ENCODE assay signal across 9 cellular contexts in genomic region chr6:15327271-15327670, GRCh38.
DNase-seq lines count a peak whose midpoint lies in the region; ATAC-seq and TF ChIP-seq lines count a peak whose summit lies in the region.
"Had no signal": no experiment of that assay in that cellular context is flagged by ENCODE, and none has a peak within 500 bp of the region (broad histone marks: within the 10 kb centered on the region; RNA-seq: fewer than 3 reads in every experiment).

No MANE protein-coding gene starts in this region.

- H3K4me1 Mint-ChIP-seq in activated naive CD4-positive, alpha-beta T cell treated with anti-CD3 and anti-CD28 coated beads, Interleukin-2, amount 50 U/mL, for 24 hours: peaks cover 91% of the 10 kb centered on the region
- peaks cover 82 to 90% of the 10 kb centered on the region in 2 donors for H3K4me1 Mint-ChIP-seq in natural killer cell

- peak overlapping the region in 1 of 2 experiments; percentile 22 for H3K14ac ChIP-seq in mesenchymal stem cell (ENCODE audit: low read length in 2 of 2)

- TF ChIP-seq CTCF in GM13977 (IDR thresholded peaks at IDR 0.05; ENCODE audit: extremely low read depth, insufficient read depth, missing control alignments): peak; percentile 53
- TF ChIP-seq CTCF in natural killer cell (IDR thresholded peaks at IDR 0.05): peak; percentile 32
- no peak for TF ChIP-seq CTCF in tibial artery (IDR thresholded peaks at IDR 0.05)

- no peak overlapping the region for H2BK15ac ChIP-seq in mesenchymal stem cell (ENCODE audit: low read depth, poor library complexity, severe bottlenecking)

- no peak overlapping the region for H3K4ac ChIP-seq in mesenchymal stem cell (ENCODE audit: low read depth in 1 of 2, low read length in 2 of 2)

- intact Hi-C loops in natural killer cell (cut with micrococcal nuclease): loop anchor here (2.0 to 10.0 kb wide), 3 partner anchors 28 to 298 kb away; no protein-coding TSS in a partner anchor
- intact Hi-C loops in tibial artery (cut with DNase I; ENCODE audit: low total_unique reads): no loop called here

- no peak overlapping the region for H3K4me2 ChIP-seq in mesenchymal stem cell (ENCODE audit: low read length, poor library complexity, severe bottlenecking)
- H3K4me2 ChIP-seq: KMS-11 had no signal

- DNase-seq in GM13977 (ENCODE audit: low spot score) (no peak), NCI-H2227 (lab: John Stamatoyannopoulos, UW; ENCODE audit: unreplicated experiment) (peak; percentile 68), natural killer cell (no peak), mesenchymal stem cell (no peak), tibial artery (no peak), NCI-H2029 treated with DMSO at 0.1 percent for 48 hours (lab: John Stamatoyannopoulos, UW) (no peak)

- H3K36me3 ChIP-seq in mesenchymal stem cell (ENCODE audit: control insufficient read depth in 1 of 2, insufficient read depth in 2 of 2, low read depth in 1 of 2, low read length in 2 of 2) (no peaks in the 10 kb centered on the region), tibial artery (no peaks in the 10 kb centered on the region)

- peaks cover 25% of the 10 kb centered on the region for H3K79me1 ChIP-seq in mesenchymal stem cell (replicated peaks; ENCODE audit: low read length, poor library complexity, severe bottlenecking)

- WGBS in mesenchymal stem cell: 78% methylated on average over 6 of the region's 7 CpGs

- H3K27ac ChIP-seq in mesenchymal stem cell (ENCODE audit: low read length, poor library complexity, severe bottlenecking) (no peak overlapping the region), tibial artery (no peak overlapping the region)
- H3K27ac ChIP-seq: KMS-11 had no signal

- H3K9me3 ChIP-seq in mesenchymal stem cell (ENCODE audit: control insufficient read depth, low read length) (no peaks in the 10 kb centered on the region), tibial artery (no peaks in the 10 kb centered on the region)

- no peaks in the 10 kb centered on the region for H3K9me3 Mint-ChIP-seq in activated naive CD4-positive, alpha-beta T cell treated with anti-CD3 and anti-CD28 coated beads, Interleukin-2, amount 50 U/mL, for 24 hours
- no peaks in the 10 kb centered on the region for H3K9me3 Mint-ChIP-seq in natural killer cell

- no peak overlapping the region for H4K8ac ChIP-seq in mesenchymal stem cell (ENCODE audit: low read length)

- H3K23ac ChIP-seq in mesenchymal stem cell (ENCODE audit: low read length in 2 of 2): no peak overlapping the region

- H2BK120ac ChIP-seq in mesenchymal stem cell (ENCODE audit: low read depth, low read length): no peak overlapping the region

- H3K4me3 Mint-ChIP-seq in activated naive CD4-positive, alpha-beta T cell treated with anti-CD3 and anti-CD28 coated beads, Interleukin-2, amount 50 U/mL, for 24 hours: peak overlapping the region; percentile 47
- H3K4me3 Mint-ChIP-seq in natural killer cell: peak overlapping the region; percentile 73

- H4K91ac ChIP-seq in mesenchymal stem cell (ENCODE audit: low read length): no peak overlapping the region

- no peak overlapping the region for H3K4me3 ChIP-seq in mesenchymal stem cell (ENCODE audit: insufficient read depth in 1 of 2, low read depth in 1 of 2, low read length in 2 of 2)
- H3K4me3 ChIP-seq in tibial artery: no peak overlapping the region

- no peaks in the 10 kb centered on the region for H3K27me3 ChIP-seq in mesenchymal stem cell (ENCODE audit: control insufficient read depth in 1 of 2, insufficient read depth in 1 of 2, low read length in 2 of 2)
- no peaks in the 10 kb centered on the region for H3K27me3 ChIP-seq in tibial artery

- H2AK5ac ChIP-seq in mesenchymal stem cell (ENCODE audit: low read length, severe bottlenecking): no peak overlapping the region

- no peak overlapping the region for H2BK5ac ChIP-seq in mesenchymal stem cell (ENCODE audit: low read depth, low read length, poor library complexity, severe bottlenecking)

- H2AFZ ChIP-seq in mesenchymal stem cell (ENCODE audit: low read depth, low read length): no peak overlapping the region

- no peaks in the 10 kb centered on the region for H3K27me3 Mint-ChIP-seq in activated naive CD4-positive, alpha-beta T cell treated with anti-CD3 and anti-CD28 coated beads, Interleukin-2, amount 50 U/mL, for 24 hours
- no peaks in the 10 kb centered on the region for H3K27me3 Mint-ChIP-seq in natural killer cell (ENCODE audit: low read depth in 2 of 2)

- ATAC-seq in natural killer cell (peak; percentile 39 to 44 (median 40)), GM19397 (IDR thresholded peaks at IDR 0.05; ENCODE audit: unreplicated experiment) (no peak)

- no peak overlapping the region for H3K9ac ChIP-seq in mesenchymal stem cell (ENCODE audit: low read length)
- H3K9ac ChIP-seq: KMS-11 had no signal

- H3K4me1 ChIP-seq in mesenchymal stem cell (ENCODE audit: control insufficient read depth, insufficient read depth, low read depth, low read length) (peaks cover 15% of the 10 kb centered on the region), tibial artery (peaks cover 0 to 41% (median 10%) of the 10 kb centered on the region in 4 donors)

- peak overlapping the region; percentile 60 for H3K27ac Mint-ChIP-seq in activated naive CD4-positive, alpha-beta T cell treated with anti-CD3 and anti-CD28 coated beads, Interleukin-2, amount 50 U/mL, for 24 hours
- peak overlapping the region; percentile 78 to 85 for H3K27ac Mint-ChIP-seq in natural killer cell

- in situ Hi-C loops in GM13977 (cut with MboI; ENCODE audit: low pct_unique_long_range_greater_than_20kb, low sequenced_read_pairs, unreplicated experiment): no loop called here

- H3K18ac ChIP-seq in mesenchymal stem cell (ENCODE audit: low read depth in 1 of 2, low read length in 2 of 2): peak overlapping the region in 1 of 2 experiments; percentile 34

- H3K36me3 Mint-ChIP-seq in activated naive CD4-positive, alpha-beta T cell treated with anti-CD3 and anti-CD28 coated beads, Interleukin-2, amount 50 U/mL, for 24 hours: peaks cover 5% of the 10 kb centered on the region
- H3K36me3 Mint-ChIP-seq in natural killer cell: no peaks in the 10 kb centered on the region

- no peak overlapping the region for H2BK12ac ChIP-seq in mesenchymal stem cell (ENCODE audit: low read length in 2 of 2)

Comparison
In these comparisons a context has a peak if more than half of its experiments do, and no peak if none do; other contexts are left out.
1. CTCF ChIP-seq: peak in GM13977 (single experiment) and natural killer cell (single experiment); none in tibial artery (0 of 2).